ENCODE assay signal across 8 cellular contexts in the genomic region with DNA sequence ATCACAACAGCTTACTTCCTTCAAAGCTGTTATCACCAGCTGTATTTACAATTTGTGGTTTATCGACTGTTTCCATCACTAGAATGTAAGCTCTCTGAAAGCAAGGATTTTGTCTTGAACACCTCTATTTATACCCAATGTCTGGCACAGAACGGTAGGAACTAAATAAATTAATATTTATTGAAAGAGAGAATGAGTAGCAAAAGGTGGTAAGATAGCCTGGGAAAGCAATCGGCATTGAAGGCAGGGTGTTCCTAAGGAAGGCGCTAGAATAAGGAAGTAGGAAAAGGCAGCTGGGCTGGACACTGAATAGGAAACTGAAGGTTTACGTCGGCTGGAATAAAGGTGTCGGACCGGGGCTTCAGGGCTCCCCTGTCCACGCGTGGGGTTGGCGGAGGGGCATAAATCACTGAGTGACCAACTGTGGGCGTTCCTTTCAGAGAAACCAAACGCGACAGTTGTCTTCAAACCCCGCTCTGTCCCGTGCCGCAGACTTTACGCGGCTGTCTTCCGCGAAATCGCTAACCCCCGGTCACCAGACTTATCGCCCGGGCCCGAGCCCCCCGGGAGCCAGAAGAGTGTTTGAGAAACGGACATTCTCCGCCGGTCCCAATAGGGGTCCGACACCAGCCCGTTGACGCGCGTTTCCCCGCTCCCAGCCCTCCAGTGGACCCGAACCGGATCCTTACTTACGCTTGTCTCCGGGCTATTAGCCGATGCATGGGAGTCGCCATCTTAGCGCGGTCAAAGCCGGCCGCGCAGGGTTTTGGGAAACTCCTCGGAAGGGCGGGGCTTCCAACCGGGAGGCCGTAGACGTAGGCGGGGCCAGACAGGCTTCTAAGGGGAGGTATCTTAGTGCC. TPM values are rescaled to one million over a fixed set of nuclear protein-coding genes. Genes with fewer than 3 reads are reported as not detected.
DNase-seq lines count a peak whose midpoint lies in the region; ATAC-seq and TF ChIP-seq lines count a peak whose summit lies in the region.

Gene ZCCHC10, minus strand, starts transcription at position 746 of the 860 bp plus-strand sequence. Its CDS starts 12 bp downstream, at position 734.

- TF ChIP-seq CTCF in BJ (IDR thresholded peaks at IDR 0.05; ENCODE audit: insufficient read depth, low read depth, low read length) (no peak), colonic mucosa (IDR thresholded peaks at IDR 0.05) (no peak)

- H3K9me3 ChIP-seq in colonic mucosa, result no peaks in the 10 kb centered on the region

- H3K36me3 Mint-ChIP-seq in activated CD4-positive, alpha-beta T cell treated with anti-CD3 and anti-CD28 coated beads, Interleukin-2, amount 10 ng/mL, durations not matched to agents 24 days and 14 days (ENCODE audit: low read depth), result peaks cover 17% of the 10 kb centered on the region

- H3K27ac ChIP-seq in colonic mucosa, result peak within 1 kb of the TSS; percentile 97

- peak within 1 kb of the TSS; percentile 83 to 98 for H3K9ac ChIP-seq in colonic mucosa (ENCODE audit: low read depth in 2 of 2, low read length in 2 of 2)

- intact Hi-C loops in activated CD4-positive, alpha-beta T cell treated with anti-CD3 and anti-CD28 coated beads, Interleukin-2, amount 10 ng/mL, durations not matched to agents 24 days and 14 days (cut with micrococcal nuclease), result loop anchor here (1.0 to 2.0 kb wide), 3 partner anchors 25 to 733 kb away; partner anchors contain the start of gene AFF4
- intact Hi-C loops in colonic mucosa (cut with DNase I) (no loop called here), left colon (cut with DNase I, micrococcal nuclease) (no loop called here)

- H3K27me3 Mint-ChIP-seq in activated CD4-positive, alpha-beta T cell treated with anti-CD3 and anti-CD28 coated beads, Interleukin-2, amount 10 ng/mL, durations not matched to agents 24 days and 14 days, result peaks cover 6% of the 10 kb centered on the region

- H3K4me1 Mint-ChIP-seq in activated CD4-positive, alpha-beta T cell treated with anti-CD3 and anti-CD28 coated beads, Interleukin-2, amount 10 ng/mL, durations not matched to agents 24 days and 14 days, result peaks cover 13% of the 10 kb centered on the region

- peak; percentile 98 for ATAC-seq in GM19328 (IDR thresholded peaks at IDR 0.05; ENCODE audit: unreplicated experiment)
- ATAC-seq in HG03469 (IDR thresholded peaks at IDR 0.05; ENCODE audit: unreplicated experiment), result peak; percentile 80
- peak; percentile 96 for ATAC-seq in left colon

- H3K4me3 ChIP-seq in BJ (ENCODE audit: low read depth, low read length), result peak within 1 kb of the TSS; percentile 97
- peak within 1 kb of the TSS; percentile 75 for H3K4me3 ChIP-seq in colonic mucosa

- H3K9me3 Mint-ChIP-seq in activated CD4-positive, alpha-beta T cell treated with anti-CD3 and anti-CD28 coated beads, Interleukin-2, amount 10 ng/mL, durations not matched to agents 24 days and 14 days, result no peaks in the 10 kb centered on the region

- peak within 1 kb of the TSS; percentile 88 for H3K4me3 Mint-ChIP-seq in activated CD4-positive, alpha-beta T cell treated with anti-CD3 and anti-CD28 coated beads, Interleukin-2, amount 10 ng/mL, durations not matched to agents 24 days and 14 days

- POLR2A ChIA-PET in BJ (lab: Charles Lee), result no interaction called here

- peak; percentile 51 for DNase-seq in BJ (ENCODE audit: low read depth)
- peak; percentile 77 for DNase-seq in NCI-H526 treated with DMSO at 0.1 percent for 48 hours (lab: John Stamatoyannopoulos, UW)
- peak; percentile 98 for DNase-seq in activated CD4-positive, alpha-beta T cell treated with anti-CD3 and anti-CD28 coated beads, Interleukin-2, amount 10 ng/mL, durations not matched to agents 24 days and 14 days
- peak; percentile 97 for DNase-seq in colonic mucosa
- peak; percentile 93 to 96 for DNase-seq in left colon
- DNase-seq in stimulated activated CD4-positive, alpha-beta T cell treated with anti-CD3 and anti-CD28 coated beads, Interleukin-1b, Interleukin-23, amount 100 ng/mL, for 4 hours (ENCODE audit: low read depth in 2 of 2), result peak; percentile 85 to 86

- H3K27ac Mint-ChIP-seq in activated CD4-positive, alpha-beta T cell treated with anti-CD3 and anti-CD28 coated beads, Interleukin-2, amount 10 ng/mL, durations not matched to agents 24 days and 14 days, result peak within 1 kb of the TSS; percentile 91

- peaks cover 7% of the 10 kb centered on the region for H3K4me1 ChIP-seq in colonic mucosa

- H3K27me3 ChIP-seq in BJ (ENCODE audit: control insufficient read depth, insufficient read depth, low read length) (no peaks in the 10 kb centered on the region), colonic mucosa (no peaks in the 10 kb centered on the region)

- no peaks in the 10 kb centered on the region; the same call in 1 of the 2 replicates for H3K36me3 ChIP-seq in BJ (ENCODE audit: control insufficient read depth, insufficient read depth, low read length)
- H3K36me3 ChIP-seq in colonic mucosa, result no peaks in the 10 kb centered on the region

- CTCF ChIA-PET in BJ (lab: Yijun Ruan, JAX), result interaction anchor here (0.8 kb wide), 1 partner anchor 11 kb away, joined by 3 read pairs; no protein-coding TSS in a partner anchor

RNA-seq across cellular contexts. Expression of gene ZCCHC10, which starts in this region (rescaled TPM):
- 21.1 TPM in 2 replicates for polyA plus RNA-seq in BJ (2011; rRNA removed)
- 8.1 and 10.6 TPM in 2 replicates for polyA minus RNA-seq in BJ (2011; rRNA and poly(A)+ RNA removed)
- 32.2 and 36.0 TPM in 2 replicates for total RNA-seq in activated CD4-positive, alpha-beta T cell treated with anti-CD3 and anti-CD28 coated beads, Interleukin-2, amount 10 ng/mL, durations not matched to agents 24 days and 14 days
- total RNA-seq in colonic mucosa (10 to 100 TPM; 24.2 to 31.9 TPM), left colon (10 to 100 TPM; 31.1 to 36.6 TPM)

Comparison
In these comparisons a context has a peak if more than half of its experiments do, and no peak if none do; other contexts are left out.
1. Peak in every context shown above with its lines: DNase-seq, ATAC-seq, H3K4me3 ChIP-seq and H3K27ac ChIP-seq.